In the genomic region with DNA sequence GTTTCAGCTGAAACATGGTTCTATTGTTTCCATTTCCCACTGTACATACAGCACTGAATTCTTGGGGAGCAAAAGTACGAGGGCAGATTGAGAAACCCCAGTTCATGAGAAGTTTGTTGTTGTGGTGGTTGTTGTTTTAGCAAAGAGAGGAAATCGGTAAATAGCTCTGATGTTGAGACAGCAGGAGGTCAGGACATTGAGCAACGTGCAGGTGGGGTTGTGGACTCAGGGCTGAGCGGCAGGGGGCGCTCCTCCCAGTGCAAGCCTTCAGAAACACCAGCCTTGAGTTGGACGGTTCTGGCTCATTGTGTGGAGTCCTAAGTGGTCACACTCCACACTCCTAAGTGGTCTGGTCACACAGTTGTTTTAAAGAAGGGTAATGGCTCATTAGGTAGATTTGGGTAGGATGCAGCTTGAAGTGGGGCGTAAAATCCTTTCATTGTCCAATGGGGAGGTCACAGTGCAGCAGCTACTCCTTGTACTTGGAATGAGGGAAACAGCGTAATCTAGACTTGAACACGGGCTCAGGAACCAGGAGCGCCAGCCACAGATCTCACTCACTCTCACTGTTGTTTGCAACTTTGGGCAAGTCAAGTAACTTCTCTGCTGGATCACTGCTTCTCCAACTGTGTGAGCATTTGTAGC, we compare ENCODE assay signal across 9 cellular contexts. TPM values are rescaled to one million over a fixed set of nuclear protein-coding genes. Genes with fewer than 3 reads are reported as not detected.
DNase-seq lines count a peak whose midpoint lies in the region; ATAC-seq, FAIRE-seq and TF ChIP-seq lines count a peak whose summit lies in the region.
"Had no signal": no experiment of that assay in that cellular context is flagged by ENCODE, and none has a peak within 500 bp of the region (broad histone marks: within the 10 kb centered on the region; RNA-seq: fewer than 3 reads in every experiment).

No MANE protein-coding gene starts in this region.

- H3K9me3 ChIP-seq in right lobe of liver, result no peaks in the 10 kb centered on the region

- H3K27ac ChIP-seq in right lobe of liver, result peak overlapping the region in 1 of 3 donors; percentile 76
- no peak overlapping the region for H3K27ac ChIP-seq in coronary artery

- peaks cover 0 to 6% (median 0%) of the 10 kb centered on the region in 4 donors for H3K4me1 ChIP-seq in right lobe of liver

- ATAC-seq in right lobe of liver (peak; percentile 86 to 95 (median 90)), GM18868 (IDR thresholded peaks at IDR 0.05; ENCODE audit: unreplicated experiment) (no peak), HG03378 (IDR thresholded peaks at IDR 0.05; ENCODE audit: unreplicated experiment) (no peak)

- H3K4me3 ChIP-seq in NB4 (ENCODE audit: low read depth, low read length), result no peak overlapping the region
- H3K4me3 ChIP-seq in right lobe of liver, result no peak overlapping the region
- H3K4me3 ChIP-seq in coronary artery, result no peak overlapping the region

- FAIRE-seq in GM12892 (lab: Jason Lieb, UNC), result peak; percentile 67
- FAIRE-seq: islet of Langerhans had no signal

- TF ChIP-seq CTCF in NB4 (IDR thresholded peaks at IDR 0.05; ENCODE audit: low read depth, low read length) (peak; percentile 97), right lobe of liver (IDR thresholded peaks at IDR 0.05) (peak; percentile 60 to 93 (median 73)), coronary artery (IDR thresholded peaks at IDR 0.05) (no peak)

- no peaks in the 10 kb centered on the region for H3K27me3 ChIP-seq in right lobe of liver

- H3K36me3 ChIP-seq in right lobe of liver, result no peaks in the 10 kb centered on the region

- TF ChIP-seq POLR2A in GM12892 (IDR thresholded peaks at IDR 0.05; ENCODE audit: low read depth, low read length) (no peak), NB4 (IDR thresholded peaks at IDR 0.05; ENCODE audit: extremely low read depth, insufficient read length) (no peak), right lobe of liver (IDR thresholded peaks at IDR 0.05) (no peak)

- intact Hi-C loops in right lobe of liver (cut with DNase I), result loop anchor here in 1 of 2 donors (5.0 to 10.0 kb wide), 2 partner anchors 216 to 524 kb away; no protein-coding TSS in a partner anchor

- 5% methylated on average over 6 of the region's 10 CpGs for WGBS in right lobe of liver (ENCODE audit: insufficient coverage, low coverage, low lambda C conversion rate, missing lambda C conversion rate)

- DNase-seq in GM12892 (ENCODE audit: insufficient read length), result no peak
- DNase-seq in NB4 (ENCODE audit: low read depth), result peak; percentile 79
- peak; percentile 32 for DNase-seq in amniotic epithelial cell (ENCODE audit: low read depth)
- DNase-seq in right lobe of liver, result peak; percentile 32 to 79 (median 54)
- no peak for DNase-seq in midbrain (lab: John Stamatoyannopoulos, UW)
- no peak for DNase-seq in coronary artery (ENCODE audit: low spot score)

RNA-seq across cellular contexts. Expression of a gene that starts 14.5 kb away (rescaled TPM):
- polyA plus RNA-seq in GM12892 (2012; ENCODE audit: missing spikeins), result 50.0 TPM
- total RNA-seq in right lobe of liver, result 10 to 100 TPM; 10.1 to 47.3 (median 16.6) TPM

Comparison
In these comparisons a context has a peak if more than half of its experiments do, and no peak if none do; other contexts are left out.
1. DNase-seq: peak in NB4 (single experiment), amniotic epithelial cell (single experiment) and right lobe of liver (3 of 3); none in GM12892 (single experiment), midbrain (single experiment) and coronary artery (single experiment).
2. ATAC-seq: peak in right lobe of liver (4 of 4); none in GM18868 (single experiment) and HG03378 (single experiment).